In genomic region chr9:129665008-129665771, GRCh38 we compare ENCODE assay signal across 1 cellular context.
TF ChIP-seq lines count a peak whose summit lies in the region.

Gene PRRX2 (plus strand): TSS chr9:129665647. CDS start chr9:129665868, 221 bp downstream.

TF ChIP-seq in HEK293, 187 proteins besides CTCF, POLR2A, EP300 and RAD21 (continued from another document):
- TF ChIP-seq, protein P1, sequence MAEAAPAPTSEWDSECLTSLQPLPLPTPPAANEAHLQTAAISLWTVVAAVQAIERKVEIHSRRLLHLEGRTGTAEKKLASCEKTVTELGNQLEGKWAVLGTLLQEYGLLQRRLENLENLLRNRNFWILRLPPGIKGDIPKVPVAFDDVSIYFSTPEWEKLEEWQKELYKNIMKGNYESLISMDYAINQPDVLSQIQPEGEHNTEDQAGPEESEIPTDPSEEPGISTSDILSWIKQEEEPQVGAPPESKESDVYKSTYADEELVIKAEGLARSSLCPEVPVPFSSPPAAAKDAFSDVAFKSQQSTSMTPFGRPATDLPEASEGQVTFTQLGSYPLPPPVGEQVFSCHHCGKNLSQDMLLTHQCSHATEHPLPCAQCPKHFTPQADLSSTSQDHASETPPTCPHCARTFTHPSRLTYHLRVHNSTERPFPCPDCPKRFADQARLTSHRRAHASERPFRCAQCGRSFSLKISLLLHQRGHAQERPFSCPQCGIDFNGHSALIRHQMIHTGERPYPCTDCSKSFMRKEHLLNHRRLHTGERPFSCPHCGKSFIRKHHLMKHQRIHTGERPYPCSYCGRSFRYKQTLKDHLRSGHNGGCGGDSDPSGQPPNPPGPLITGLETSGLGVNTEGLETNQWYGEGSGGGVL (tag by site-specific recombination; IDR thresholded peaks at IDR 0.05): 0 out of 2 replicates have a peak, but pooled peaks have one; percentile 22
- no peak for TF ChIP-seq ZNF747 (tag by site-specific recombination; IDR thresholded peaks at IDR 0.05)
- TF ChIP-seq, protein P2, sequence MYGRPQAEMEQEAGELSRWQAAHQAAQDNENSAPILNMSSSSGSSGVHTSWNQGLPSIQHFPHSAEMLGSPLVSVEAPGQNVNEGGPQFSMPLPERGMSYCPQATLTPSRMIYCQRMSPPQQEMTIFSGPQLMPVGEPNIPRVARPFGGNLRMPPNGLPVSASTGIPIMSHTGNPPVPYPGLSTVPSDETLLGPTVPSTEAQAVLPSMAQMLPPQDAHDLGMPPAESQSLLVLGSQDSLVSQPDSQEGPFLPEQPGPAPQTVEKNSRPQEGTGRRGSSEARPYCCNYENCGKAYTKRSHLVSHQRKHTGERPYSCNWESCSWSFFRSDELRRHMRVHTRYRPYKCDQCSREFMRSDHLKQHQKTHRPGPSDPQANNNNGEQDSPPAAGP (tag by site-specific recombination; IDR thresholded peaks at IDR 0.05): peak; percentile 88
- TF ChIP-seq ZNF777 (tag by site-specific recombination; IDR thresholded peaks at IDR 0.05; ENCODE audit: borderline replicate concordance): peak; percentile 70; the same call in 1 of the 2 replicates
- peak; percentile 92 for TF ChIP-seq WT1 (tag by site-specific recombination; IDR thresholded peaks at IDR 0.05)
- TF ChIP-seq KLF1 (tag by site-specific recombination; IDR thresholded peaks at IDR 0.05): peak; percentile 100
- peak; percentile 35; the same call in 1 of the 2 replicates for TF ChIP-seq ZIC2 (tag by site-specific recombination; IDR thresholded peaks at IDR 0.05)
